In genomic region chr4:6695660-6696581, GRCh38 we compare ENCODE assay signal across 8 cellular contexts. TPM values are rescaled to one million over a fixed set of nuclear protein-coding genes. Genes with fewer than 3 reads are reported as not detected.
DNase-seq lines count a peak whose midpoint lies in the region; ATAC-seq, FAIRE-seq and TF ChIP-seq lines count a peak whose summit lies in the region.
"Had no signal": no experiment of that assay in that cellular context is flagged by ENCODE, and none has a peak within 500 bp of the region (broad histone marks: within the 10 kb centered on the region; RNA-seq: fewer than 3 reads in every experiment).

No MANE protein-coding gene starts in this region.

- TF ChIP-seq CTCF in VCaP (conservative IDR thresholded peaks at IDR 0.05) (peak; percentile 33; the same call in 1 of the 2 replicates), esophagus squamous epithelium (IDR thresholded peaks at IDR 0.05) (peak in 1 of 6 experiments; percentile 19)

- H3K4me3 Mint-ChIP-seq in stimulated activated effector memory CD8-positive, alpha-beta T cell treated with anti-CD3 and anti-CD28 coated beads, Interleukin-12 subunit alpha, Interleukin-12 subunit beta, amount 100 ng/mL, for 72 hours = peak overlapping the region; percentile 69
- H3K4me3 Mint-ChIP-seq: neural progenitor cell had no signal

- H3K9me3 ChIP-seq in esophagus squamous epithelium = no peaks in the 10 kb centered on the region

- peak in 1 of 4 donors; percentile 16 for TF ChIP-seq POLR2A in esophagus squamous epithelium (IDR thresholded peaks at IDR 0.05)

- H3K4me1 ChIP-seq in esophagus squamous epithelium = peaks cover 23 to 56% (median 28%) of the 10 kb centered on the region in 3 donors
- H3K4me1 ChIP-seq: neural progenitor cell had no signal

- H3K9me3 Mint-ChIP-seq in stimulated activated effector memory CD8-positive, alpha-beta T cell treated with anti-CD3 and anti-CD28 coated beads, Interleukin-12 subunit alpha, Interleukin-12 subunit beta, amount 100 ng/mL, for 72 hours = no peaks in the 10 kb centered on the region
- H3K9me3 Mint-ChIP-seq: neural progenitor cell had no signal

- no peak for FAIRE-seq in GM19239 (lab: Jason Lieb, UNC)

- peaks cover 14% of the 10 kb centered on the region for H3K36me3 Mint-ChIP-seq in stimulated activated effector memory CD8-positive, alpha-beta T cell treated with anti-CD3 and anti-CD28 coated beads, Interleukin-12 subunit alpha, Interleukin-12 subunit beta, amount 100 ng/mL, for 72 hours

- peak; percentile 55 for DNase-seq in HuH-7 (ENCODE audit: low spot score)
- DNase-seq in esophagus squamous epithelium (lab: John Stamatoyannopoulos, UW) = no peak
- DNase-seq in stimulated activated effector memory CD8-positive, alpha-beta T cell treated with anti-CD3 and anti-CD28 coated beads, Interleukin-12 subunit alpha, Interleukin-12 subunit beta, amount 100 ng/mL, for 72 hours (ENCODE audit: low spot score in 2 of 2) = peak in 1 of 2 donors; percentile 77
- DNase-seq in GM19239 (ENCODE audit: insufficient read length, low spot score) = no peak

- no peaks in the 10 kb centered on the region for H3K27me3 ChIP-seq in esophagus squamous epithelium
- H3K27me3 ChIP-seq: neural progenitor cell had no signal

- H3K27ac ChIP-seq in VCaP = peak overlapping the region; percentile 83
- H3K27ac ChIP-seq in esophagus squamous epithelium = peak overlapping the region; percentile 64 to 84 (median 70)
- H3K27ac ChIP-seq: neural progenitor cell had no signal

- 31 to 42% methylated on average over 15 to 18 of the region's 18 CpGs for whole genome bisulfite sequencing in esophagus squamous epithelium, 2 donors

- H3K27ac Mint-ChIP-seq in stimulated activated effector memory CD8-positive, alpha-beta T cell treated with anti-CD3 and anti-CD28 coated beads, Interleukin-12 subunit alpha, Interleukin-12 subunit beta, amount 100 ng/mL, for 72 hours = peak overlapping the region; percentile 99
- H3K27ac Mint-ChIP-seq: neural progenitor cell had no signal

- H3K36me3 ChIP-seq in esophagus squamous epithelium = peaks cover 0 to 15% (median 0%) of the 10 kb centered on the region in 3 donors
- H3K36me3 ChIP-seq: neural progenitor cell had no signal

- ATAC-seq in stimulated activated effector memory CD8-positive, alpha-beta T cell treated with anti-CD3 and anti-CD28 coated beads, Interleukin-12 subunit alpha, Interleukin-12 subunit beta, amount 100 ng/mL, for 72 hours = peak; percentile 80
- ATAC-seq in GM21367 (IDR thresholded peaks at IDR 0.05; ENCODE audit: unreplicated experiment) (no peak), GM18520 (IDR thresholded peaks at IDR 0.05; ENCODE audit: unreplicated experiment) (no peak)

- peak overlapping the region in 2 of 4 donors; percentile 15 for H3K4me3 ChIP-seq in esophagus squamous epithelium
- H3K4me3 ChIP-seq: neural progenitor cell had no signal

- peaks cover 82% of the 10 kb centered on the region for H3K4me1 Mint-ChIP-seq in stimulated activated effector memory CD8-positive, alpha-beta T cell treated with anti-CD3 and anti-CD28 coated beads, Interleukin-12 subunit alpha, Interleukin-12 subunit beta, amount 100 ng/mL, for 72 hours

- intact Hi-C loops in esophagus squamous epithelium (cut with DNase I) = no loop called here

RNA-seq across cellular contexts. Expression of gene S100P, which starts 2.2 kb away (rescaled TPM):
- total RNA-seq in esophagus squamous epithelium = 10 to 100 TPM; 15.8 to 65.8 (median 51.8) TPM

RNA-seq across cellular contexts. Expression of gene MRFAP1L1, which starts 13.7 kb away (rescaled TPM):
- 10 to 100 TPM; 29.5 to 63.5 (median 48.2) TPM for total RNA-seq in esophagus squamous epithelium

RNA-seq across cellular contexts. Expression of gene BLOC1S4, which starts 20.1 kb away (rescaled TPM):
- 10 to 100 TPM; 12.4 to 19.6 (median 14.3) TPM for total RNA-seq in esophagus squamous epithelium

RNA-seq across cellular contexts. Expression of gene MRFAP1, which starts 55.4 kb away (rescaled TPM):
- 100 to 1,000 TPM; 147 to 234 (median 186) TPM for total RNA-seq in esophagus squamous epithelium
